1 cellular context compared by ENCODE assay signal in genomic region chr15:101689901-101690300, GRCh38.
TF ChIP-seq lines count a peak whose summit lies in the region.

No MANE protein-coding gene starts in this region.

TF ChIP-seq in GM23338, 12 proteins besides CTCF, POLR2A, EP300 and RAD21 (continued from another document):
- TF ChIP-seq, protein P1, sequence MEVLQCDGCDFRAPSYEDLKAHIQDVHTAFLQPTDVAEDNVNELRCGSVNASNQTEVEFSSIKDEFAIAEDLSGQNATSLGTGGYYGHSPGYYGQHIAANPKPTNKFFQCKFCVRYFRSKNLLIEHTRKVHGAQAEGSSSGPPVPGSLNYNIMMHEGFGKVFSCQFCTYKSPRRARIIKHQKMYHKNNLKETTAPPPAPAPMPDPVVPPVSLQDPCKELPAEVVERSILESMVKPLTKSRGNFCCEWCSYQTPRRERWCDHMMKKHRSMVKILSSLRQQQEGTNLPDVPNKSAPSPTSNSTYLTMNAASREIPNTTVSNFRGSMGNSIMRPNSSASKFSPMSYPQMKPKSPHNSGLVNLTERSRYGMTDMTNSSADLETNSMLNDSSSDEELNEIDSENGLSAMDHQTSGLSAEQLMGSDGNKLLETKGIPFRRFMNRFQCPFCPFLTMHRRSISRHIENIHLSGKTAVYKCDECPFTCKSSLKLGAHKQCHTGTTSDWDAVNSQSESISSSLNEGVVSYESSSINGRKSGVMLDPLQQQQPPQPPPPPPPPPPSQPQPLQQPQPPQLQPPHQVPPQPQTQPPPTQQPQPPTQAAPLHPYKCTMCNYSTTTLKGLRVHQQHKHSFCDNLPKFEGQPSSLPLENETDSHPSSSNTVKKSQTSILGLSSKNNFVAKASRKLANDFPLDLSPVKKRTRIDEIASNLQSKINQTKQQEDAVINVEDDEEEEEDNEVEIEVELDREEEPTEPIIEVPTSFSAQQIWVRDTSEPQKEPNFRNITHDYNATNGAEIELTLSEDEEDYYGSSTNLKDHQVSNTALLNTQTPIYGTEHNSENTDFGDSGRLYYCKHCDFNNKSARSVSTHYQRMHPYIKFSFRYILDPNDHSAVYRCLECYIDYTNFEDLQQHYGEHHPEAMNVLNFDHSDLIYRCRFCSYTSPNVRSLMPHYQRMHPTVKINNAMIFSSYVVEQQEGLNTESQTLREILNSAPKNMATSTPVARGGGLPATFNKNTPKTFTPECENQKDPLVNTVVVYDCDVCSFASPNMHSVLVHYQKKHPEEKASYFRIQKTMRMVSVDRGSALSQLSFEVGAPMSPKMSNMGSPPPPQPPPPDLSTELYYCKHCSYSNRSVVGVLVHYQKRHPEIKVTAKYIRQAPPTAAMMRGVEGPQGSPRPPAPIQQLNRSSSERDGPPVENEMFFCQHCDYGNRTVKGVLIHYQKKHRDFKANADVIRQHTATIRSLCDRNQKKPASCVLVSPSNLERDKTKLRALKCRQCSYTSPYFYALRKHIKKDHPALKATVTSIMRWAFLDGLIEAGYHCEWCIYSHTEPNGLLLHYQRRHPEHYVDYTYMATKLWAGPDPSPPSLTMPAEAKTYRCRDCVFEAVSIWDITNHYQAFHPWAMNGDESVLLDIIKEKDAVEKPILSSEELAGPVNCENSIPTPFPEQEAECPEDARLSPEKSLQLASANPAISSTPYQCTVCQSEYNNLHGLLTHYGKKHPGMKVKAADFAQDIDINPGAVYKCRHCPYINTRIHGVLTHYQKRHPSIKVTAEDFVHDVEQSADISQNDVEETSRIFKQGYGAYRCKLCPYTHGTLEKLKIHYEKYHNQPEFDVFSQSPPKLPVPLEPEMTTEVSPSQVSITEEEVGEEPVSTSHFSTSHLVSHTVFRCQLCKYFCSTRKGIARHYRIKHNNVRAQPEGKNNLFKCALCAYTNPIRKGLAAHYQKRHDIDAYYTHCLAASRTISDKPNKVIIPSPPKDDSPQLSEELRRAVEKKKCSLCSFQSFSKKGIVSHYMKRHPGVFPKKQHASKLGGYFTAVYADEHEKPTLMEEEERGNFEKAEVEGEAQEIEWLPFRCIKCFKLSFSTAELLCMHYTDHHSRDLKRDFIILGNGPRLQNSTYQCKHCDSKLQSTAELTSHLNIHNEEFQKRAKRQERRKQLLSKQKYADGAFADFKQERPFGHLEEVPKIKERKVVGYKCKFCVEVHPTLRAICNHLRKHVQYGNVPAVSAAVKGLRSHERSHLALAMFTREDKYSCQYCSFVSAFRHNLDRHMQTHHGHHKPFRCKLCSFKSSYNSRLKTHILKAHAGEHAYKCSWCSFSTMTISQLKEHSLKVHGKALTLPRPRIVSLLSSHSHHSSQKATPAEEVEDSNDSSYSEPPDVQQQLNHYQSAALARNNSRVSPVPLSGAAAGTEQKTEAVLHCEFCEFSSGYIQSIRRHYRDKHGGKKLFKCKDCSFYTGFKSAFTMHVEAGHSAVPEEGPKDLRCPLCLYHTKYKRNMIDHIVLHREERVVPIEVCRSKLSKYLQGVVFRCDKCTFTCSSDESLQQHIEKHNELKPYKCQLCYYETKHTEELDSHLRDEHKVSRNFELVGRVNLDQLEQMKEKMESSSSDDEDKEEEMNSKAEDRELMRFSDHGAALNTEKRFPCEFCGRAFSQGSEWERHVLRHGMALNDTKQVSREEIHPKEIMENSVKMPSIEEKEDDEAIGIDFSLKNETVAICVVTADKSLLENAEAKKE (CRISPR knock-in tag; IDR thresholded peaks at IDR 0.05): no peak
- TF ChIP-seq ETS1 (IDR thresholded peaks at IDR 0.05): no peak
- TF ChIP-seq, protein P2, sequence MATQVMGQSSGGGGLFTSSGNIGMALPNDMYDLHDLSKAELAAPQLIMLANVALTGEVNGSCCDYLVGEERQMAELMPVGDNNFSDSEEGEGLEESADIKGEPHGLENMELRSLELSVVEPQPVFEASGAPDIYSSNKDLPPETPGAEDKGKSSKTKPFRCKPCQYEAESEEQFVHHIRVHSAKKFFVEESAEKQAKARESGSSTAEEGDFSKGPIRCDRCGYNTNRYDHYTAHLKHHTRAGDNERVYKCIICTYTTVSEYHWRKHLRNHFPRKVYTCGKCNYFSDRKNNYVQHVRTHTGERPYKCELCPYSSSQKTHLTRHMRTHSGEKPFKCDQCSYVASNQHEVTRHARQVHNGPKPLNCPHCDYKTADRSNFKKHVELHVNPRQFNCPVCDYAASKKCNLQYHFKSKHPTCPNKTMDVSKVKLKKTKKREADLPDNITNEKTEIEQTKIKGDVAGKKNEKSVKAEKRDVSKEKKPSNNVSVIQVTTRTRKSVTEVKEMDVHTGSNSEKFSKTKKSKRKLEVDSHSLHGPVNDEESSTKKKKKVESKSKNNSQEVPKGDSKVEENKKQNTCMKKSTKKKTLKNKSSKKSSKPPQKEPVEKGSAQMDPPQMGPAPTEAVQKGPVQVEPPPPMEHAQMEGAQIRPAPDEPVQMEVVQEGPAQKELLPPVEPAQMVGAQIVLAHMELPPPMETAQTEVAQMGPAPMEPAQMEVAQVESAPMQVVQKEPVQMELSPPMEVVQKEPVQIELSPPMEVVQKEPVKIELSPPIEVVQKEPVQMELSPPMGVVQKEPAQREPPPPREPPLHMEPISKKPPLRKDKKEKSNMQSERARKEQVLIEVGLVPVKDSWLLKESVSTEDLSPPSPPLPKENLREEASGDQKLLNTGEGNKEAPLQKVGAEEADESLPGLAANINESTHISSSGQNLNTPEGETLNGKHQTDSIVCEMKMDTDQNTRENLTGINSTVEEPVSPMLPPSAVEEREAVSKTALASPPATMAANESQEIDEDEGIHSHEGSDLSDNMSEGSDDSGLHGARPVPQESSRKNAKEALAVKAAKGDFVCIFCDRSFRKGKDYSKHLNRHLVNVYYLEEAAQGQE (IDR thresholded peaks at IDR 0.05; ENCODE audit: unreplicated experiment): no peak
